In genomic region chr3:119981386-119981785, GRCh38 we compare ENCODE assay signal across 21 cellular contexts.
DNase-seq lines count a peak whose midpoint lies in the region; TF ChIP-seq lines count a peak whose summit lies in the region.
"Had no signal": no experiment of that assay in that cellular context is flagged by ENCODE, and none has a peak within 500 bp of the region (broad histone marks: within the 10 kb centered on the region; RNA-seq: fewer than 3 reads in every experiment).

No MANE protein-coding gene starts in this region.

- no peaks in the 10 kb centered on the region for H3K27me3 Mint-ChIP-seq in activated T-helper 1 cell treated with anti-CD3 and anti-CD28 coated beads, Interleukin-12 subunit alpha, Interleukin-12 subunit beta, Interleukin-2, Interleukin-4 antibody, amounts not matched to agents 30 ng/mL and 10 ng/mL and 1 ng/mL, durations not matched to agents 14 hours and 24 hours and 36 hours (ENCODE audit: insufficient read depth)
- H3K27me3 Mint-ChIP-seq: B cell; CD4-positive, alpha-beta memory T cell; CD4-positive, CD25-positive, alpha-beta regulatory T cell; CD8-positive, alpha-beta memory T cell had no signal

- TF ChIP-seq CTCF in C4-2B (conservative IDR thresholded peaks at IDR 0.05) (no peak), RWPE1 (conservative IDR thresholded peaks at IDR 0.05; ENCODE audit: low read depth) (no peak)

- no peak overlapping the region for H3K4me3 Mint-ChIP-seq in activated T-helper 1 cell treated with anti-CD3 and anti-CD28 coated beads, Interleukin-12 subunit alpha, Interleukin-12 subunit beta, Interleukin-2, Interleukin-4 antibody, amounts not matched to agents 30 ng/mL and 10 ng/mL and 1 ng/mL, durations not matched to agents 14 hours and 24 hours and 36 hours
- H3K4me3 Mint-ChIP-seq: B cell; CD14-positive monocyte; CD4-positive, alpha-beta memory T cell; CD4-positive, CD25-positive, alpha-beta regulatory T cell; CD8-positive, alpha-beta memory T cell had no signal

- no peaks in the 10 kb centered on the region for H3K4me1 Mint-ChIP-seq in activated T-helper 1 cell treated with anti-CD3 and anti-CD28 coated beads, Interleukin-12 subunit alpha, Interleukin-12 subunit beta, Interleukin-2, Interleukin-4 antibody, amounts not matched to agents 30 ng/mL and 10 ng/mL and 1 ng/mL, durations not matched to agents 14 hours and 24 hours and 36 hours (ENCODE audit: low read depth)

- DNase-seq in RWPE1 (ENCODE audit: low spot score) (no peak), head of caudate nucleus (peak in 34 of 42 donors; percentile 12 to 72 (median 42)), DMS53 treated with DMSO at 0.1 percent for 48 hours (lab: John Stamatoyannopoulos, UW; ENCODE audit: unreplicated experiment) (no peak)
- no peak for DNase-seq in activated T-helper 1 cell treated with anti-CD3 and anti-CD28 coated beads, Interleukin-12 subunit alpha, Interleukin-12 subunit beta, Interleukin-2, Interleukin-4 antibody, amounts not matched to agents 30 ng/mL and 10 ng/mL and 1 ng/mL, durations not matched to agents 14 hours and 24 hours and 36 hours (ENCODE audit: low spot score)
- DNase-seq in central memory CD4-positive, alpha-beta T cell = no peak
- DNase-seq: AML-193; CD4-positive, alpha-beta memory T cell; CD4-positive, CD25-positive, alpha-beta regulatory T cell; COR-L47; DMS 273 treated with DMSO at 0.1 percent for 48 hours; DMS153; DMS53; DMS79 treated with DMSO at 0.1 percent for 48 hours; GF-D8 had no signal

- intact Hi-C loops in head of caudate nucleus (cut with DNase I) = no loop called here
- intact Hi-C loops in activated T-helper 1 cell treated with anti-CD3 and anti-CD28 coated beads, Interleukin-12 subunit alpha, Interleukin-12 subunit beta, Interleukin-2, Interleukin-4 antibody, amounts not matched to agents 30 ng/mL and 10 ng/mL and 1 ng/mL, durations not matched to agents 14 hours and 24 hours and 36 hours (cut with micrococcal nuclease) = no loop called here

- peaks cover 26% of the 10 kb centered on the region for H3K9me3 Mint-ChIP-seq in activated T-helper 1 cell treated with anti-CD3 and anti-CD28 coated beads, Interleukin-12 subunit alpha, Interleukin-12 subunit beta, Interleukin-2, Interleukin-4 antibody, amounts not matched to agents 30 ng/mL and 10 ng/mL and 1 ng/mL, durations not matched to agents 14 hours and 24 hours and 36 hours

- peaks cover 29% of the 10 kb centered on the region for H3K36me3 Mint-ChIP-seq in activated T-helper 1 cell treated with anti-CD3 and anti-CD28 coated beads, Interleukin-12 subunit alpha, Interleukin-12 subunit beta, Interleukin-2, Interleukin-4 antibody, amounts not matched to agents 30 ng/mL and 10 ng/mL and 1 ng/mL, durations not matched to agents 14 hours and 24 hours and 36 hours (ENCODE audit: low read depth)

- H3K27ac ChIP-seq in C4-2B (peak overlapping the region; percentile 35), RWPE1 (0 out of 2 replicates have a peak overlapping the region, but pooled peaks have one; percentile 8)
- H3K27ac ChIP-seq: 22Rv1; A549; BLaER1 treated with 17β-estradiol and CSF1 and Interleukin-3, amounts not matched to agents 10 nM and 100 nM had no signal

- H3K27ac Mint-ChIP-seq in activated T-helper 1 cell treated with anti-CD3 and anti-CD28 coated beads, Interleukin-12 subunit alpha, Interleukin-12 subunit beta, Interleukin-2, Interleukin-4 antibody, amounts not matched to agents 30 ng/mL and 10 ng/mL and 1 ng/mL, durations not matched to agents 14 hours and 24 hours and 36 hours = no peak overlapping the region
- H3K27ac Mint-ChIP-seq: B cell; CD14-positive monocyte; CD4-positive, CD25-positive, alpha-beta regulatory T cell; CD8-positive, alpha-beta memory T cell had no signal

- CTCF ChIA-PET in RWPE1 (lab: Yijun Ruan, JAX) = no interaction called here

- POLR2A ChIA-PET in RWPE1 (lab: Yijun Ruan, JAX; ENCODE audit: low non-redundant PET) = no interaction called here

Comparison
In these comparisons a context has a peak if more than half of its experiments do, and no peak if none do; other contexts are left out.
1. DNase-seq: peak in head of caudate nucleus (34 of 42); none in RWPE1 (single experiment), activated T-helper 1 cell treated with anti-CD3 and anti-CD28 coated beads, Interleukin-12 subunit alpha, Interleukin-12 subunit beta, Interleukin-2, Interleukin-4 antibody, amounts not matched to agents 30 ng/mL and 10 ng/mL and 1 ng/mL, durations not matched to agents 14 hours and 24 hours and 36 hours (single experiment), DMS53 treated with DMSO at 0.1 percent for 48 hours (single experiment) and central memory CD4-positive, alpha-beta T cell (single experiment).